10 cellular contexts compared by ENCODE assay signal in the genomic region with DNA sequence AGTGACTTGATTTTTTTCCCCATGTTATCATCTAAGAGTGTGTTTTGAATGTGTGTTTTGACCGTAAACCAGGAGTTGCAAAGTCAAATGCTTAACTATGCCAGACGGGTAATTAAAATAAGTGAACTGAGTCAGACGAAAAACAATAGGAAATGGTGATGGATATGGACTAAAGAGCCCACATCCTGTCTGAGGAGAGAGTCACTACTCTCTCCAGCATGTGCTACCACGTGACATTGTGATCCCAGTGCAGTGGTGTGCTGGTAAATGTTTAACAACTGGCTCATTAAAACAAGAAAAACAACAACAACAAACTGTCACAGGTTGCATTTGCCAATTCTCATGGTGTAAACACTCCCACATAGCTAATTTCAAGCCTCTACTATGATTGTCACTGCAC.
DNase-seq lines count a peak whose midpoint lies in the region; ATAC-seq and TF ChIP-seq lines count a peak whose summit lies in the region.
"Had no signal": no experiment of that assay in that cellular context is flagged by ENCODE, and none has a peak within 500 bp of the region (broad histone marks: within the 10 kb centered on the region; RNA-seq: fewer than 3 reads in every experiment).

No MANE protein-coding gene starts in this region.

- H3K27ac ChIP-seq in mesendoderm (ENCODE audit: low read depth, low read length) (no peak overlapping the region), gastroesophageal sphincter (no peak overlapping the region)
- H3K27ac ChIP-seq: SK-N-MC had no signal

- no peak overlapping the region for H4K5ac ChIP-seq in mesendoderm (ENCODE audit: low read length)

- no peaks in the 10 kb centered on the region for H3K79me1 ChIP-seq in mesendoderm (ENCODE audit: low read length)

- H3K4me1 ChIP-seq in mesendoderm (ENCODE audit: control insufficient read depth, low read depth, low read length) (no peaks in the 10 kb centered on the region), gastroesophageal sphincter (peaks cover 0 to 7% (median 0%) of the 10 kb centered on the region in 3 donors)

- no peak overlapping the region for H2BK15ac ChIP-seq in mesendoderm (replicated peaks; ENCODE audit: low read depth)

- no peak for TF ChIP-seq EP300 in gastroesophageal sphincter (IDR thresholded peaks at IDR 0.05)

- no peak overlapping the region for H3K23ac ChIP-seq in mesendoderm (ENCODE audit: low read length)

- no peaks in the 10 kb centered on the region for H3K79me2 ChIP-seq in mesendoderm (ENCODE audit: control insufficient read depth, insufficient read depth, low read length)

- H4K8ac ChIP-seq in mesendoderm (ENCODE audit: low read depth, low read length) = no peak overlapping the region

- H2AK5ac ChIP-seq in mesendoderm (ENCODE audit: low read length) = no peak overlapping the region

- no peak overlapping the region for H3K4me2 ChIP-seq in mesendoderm (ENCODE audit: low read length)

- H3K4me3 ChIP-seq in mesendoderm (ENCODE audit: low read length) (no peak overlapping the region), gastroesophageal sphincter (no peak overlapping the region)
- H3K4me3 ChIP-seq: SK-N-MC had no signal

- no peak overlapping the region for H3K18ac ChIP-seq in mesendoderm (ENCODE audit: low read length)

- no peaks in the 10 kb centered on the region for H3K27me3 ChIP-seq in mesendoderm (ENCODE audit: insufficient read depth, low read length, poor library complexity)
- H3K27me3 ChIP-seq in gastroesophageal sphincter = no peaks in the 10 kb centered on the region

- H3K56ac ChIP-seq in mesendoderm (ENCODE audit: low read length) = no peak overlapping the region

- peak; percentile 28 for DNase-seq in amniotic stem cell (lab: John Stamatoyannopoulos, UW)
- peak; percentile 50 for DNase-seq in mesendoderm
- DNase-seq in SIG-M5 treated with dmso at 0.1 percent for 504 hours (lab: John Stamatoyannopoulos, UW; ENCODE audit: unreplicated experiment) = no peak
- no peak for DNase-seq in NCI-H82 treated with DMSO at 0.1 percent for 48 hours (lab: John Stamatoyannopoulos, UW; ENCODE audit: unreplicated experiment)
- DNase-seq: activated naive CD4-positive, alpha-beta T cell had no signal

- TF ChIP-seq POLR2A in gastroesophageal sphincter (IDR thresholded peaks at IDR 0.05) = no peak

- no peak overlapping the region for H3K4ac ChIP-seq in mesendoderm (ENCODE audit: low read depth, low read length)

- H3K9ac ChIP-seq in mesendoderm (ENCODE audit: low read length) = no peak overlapping the region

- peak; percentile 68 for ATAC-seq in GM18511 (IDR thresholded peaks at IDR 0.05; ENCODE audit: unreplicated experiment)
- peak; percentile 72 for ATAC-seq in HG03175 (IDR thresholded peaks at IDR 0.05; ENCODE audit: unreplicated experiment)
- no peak for ATAC-seq in HG02610 (IDR thresholded peaks at IDR 0.05; ENCODE audit: unreplicated experiment)
- ATAC-seq in gastroesophageal sphincter = no peak

- H3K36me3 ChIP-seq in mesendoderm (ENCODE audit: control insufficient read depth, insufficient read depth, low read length) (no peaks in the 10 kb centered on the region), gastroesophageal sphincter (no peaks in the 10 kb centered on the region)

- no peak overlapping the region for H2BK5ac ChIP-seq in mesendoderm (ENCODE audit: low read length)

- no peak overlapping the region for H2BK120ac ChIP-seq in mesendoderm (ENCODE audit: low read depth, low read length)

- no CpG with 5 or more reads among the region's 4 CpGs for WGBS in mesendoderm (ENCODE audit: extremely low coverage, insufficient coverage, low lambda C conversion rate)
- 71 to 76% methylated on average over 3 to 4 of the region's 4 CpGs for WGBS in gastroesophageal sphincter (ENCODE audit: low coverage in 1 of 2), 2 donors

- no peaks in the 10 kb centered on the region for H3K9me3 ChIP-seq in gastroesophageal sphincter

- no peak for TF ChIP-seq CTCF in gastroesophageal sphincter (IDR thresholded peaks at IDR 0.05)

Comparison
In these comparisons a context has a peak if more than half of its experiments do, and no peak if none do; other contexts are left out.
1. ATAC-seq: peak in GM18511 (single experiment) and HG03175 (single experiment); none in HG02610 (single experiment) and gastroesophageal sphincter (single experiment).
2. DNase-seq: peak in amniotic stem cell (single experiment) and mesendoderm (single experiment); none in SIG-M5 treated with dmso at 0.1 percent for 504 hours (single experiment) and NCI-H82 treated with DMSO at 0.1 percent for 48 hours (single experiment).